In the genomic region with DNA sequence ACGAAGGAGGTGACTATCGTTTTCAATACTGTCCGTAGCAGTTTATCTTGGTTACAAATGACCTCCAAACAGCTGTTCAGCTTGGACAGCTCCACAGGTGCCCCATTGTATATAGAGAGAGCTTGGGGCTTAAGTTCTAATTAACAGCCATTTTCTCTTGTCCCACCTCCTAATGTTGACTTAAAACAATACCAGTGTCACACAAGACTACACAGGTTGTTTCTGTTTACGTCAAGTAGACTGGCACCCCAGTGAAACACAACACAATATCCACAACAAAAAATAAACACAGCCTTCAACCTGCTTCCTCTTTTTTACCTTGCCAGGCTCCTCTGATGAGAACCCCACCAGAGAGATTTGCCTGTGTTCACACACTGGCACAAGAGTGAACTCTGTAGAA, we compare ENCODE assay signal across 11 cellular contexts. TPM values are rescaled to one million over a fixed set of nuclear protein-coding genes. Genes with fewer than 3 reads are reported as not detected.
DNase-seq lines count a peak whose midpoint lies in the region; ATAC-seq, FAIRE-seq and TF ChIP-seq lines count a peak whose summit lies in the region.
"Had no signal": no experiment of that assay in that cellular context is flagged by ENCODE, and none has a peak within 500 bp of the region (broad histone marks: within the 10 kb centered on the region; RNA-seq: fewer than 3 reads in every experiment).

No MANE protein-coding gene starts in this region.

- CTCF ChIA-PET in HEK293 (lab: Yijun Ruan, JAX): interaction anchor here (0.6 kb wide), 1 partner anchor 101 kb away, joined by 3 read pairs; no protein-coding TSS in a partner anchor
- CTCF ChIA-PET in HepG2 (lab: Yijun Ruan, JAX; ENCODE audit: low intra/inter-chr PET ratio, low total read pairs): no interaction called here
- CTCF ChIA-PET in mammary epithelial cell (lab: Charles Lee; ENCODE audit: low non-redundant PET): interaction anchor here (0.6 kb wide), 1 partner anchor 166 kb away, joined by 5 read pairs; no protein-coding TSS in a partner anchor

- H3K36me3 ChIP-seq in HEK293 (ENCODE audit: control insufficient read depth in 2 of 2, insufficient read depth in 1 of 2, low read length in 2 of 2) (no peaks in the 10 kb centered on the region), HepG2 (replicated peaks in 1 of 2; ENCODE audit: control insufficient read depth in 1 of 2, insufficient read depth in 2 of 2, low read length in 2 of 2) (no peaks in the 10 kb centered on the region), mammary epithelial cell (ENCODE audit: insufficient read depth, low read length) (no peaks in the 10 kb centered on the region)
- H3K36me3 ChIP-seq: HAP-1 had no signal

- WGBS in HepG2 (ENCODE audit: low lambda C conversion rate): 6% methylated on average over 4 of the region's 4 CpGs
- 92% methylated on average over 4 of the region's 4 CpGs for WGBS in mammary epithelial cell (ENCODE audit: low coverage, missing lambda C conversion rate)

- no peak for TF ChIP-seq EP300 in HepG2 (IDR thresholded peaks at IDR 0.05; ENCODE audit: low read depth in 2 of 2, low read length in 2 of 2)
- no peak for TF ChIP-seq EP300 in HepG2 (CRISPR knock-in tag; IDR thresholded peaks at IDR 0.05; ENCODE audit: borderline replicate concordance)

- POLR2A ChIA-PET in HEK293 (lab: Yijun Ruan, JAX): no interaction called here
- POLR2A ChIA-PET in HepG2 (lab: Yijun Ruan, JAX): no interaction called here

- TF ChIP-seq CTCF in HEK293 (tag by site-specific recombination; IDR thresholded peaks at IDR 0.05) (no peak), HepG2 (CRISPR knock-in tag; IDR thresholded peaks at IDR 0.05) (no peak), mammary epithelial cell (conservative IDR thresholded peaks at IDR 0.05 in 1 of 2, IDR thresholded peaks at IDR 0.05 in 1 of 2; ENCODE audit: extremely low read depth in 1 of 2, insufficient read depth in 1 of 2, low read depth in 1 of 2, low read length in 2 of 2) (no peak)

- H3K4me2 ChIP-seq in HepG2 (ENCODE audit: low read depth, low read length): peak overlapping the region; percentile 21
- no peak overlapping the region for H3K4me2 ChIP-seq in mammary epithelial cell (ENCODE audit: insufficient read depth, low read depth, low read length)

- H3K79me2 ChIP-seq in HepG2 (ENCODE audit: insufficient read depth, low read length) (no peaks in the 10 kb centered on the region), mammary epithelial cell (ENCODE audit: insufficient read depth, low read length) (no peaks in the 10 kb centered on the region)

- H3K27ac ChIP-seq in HEK293 (ENCODE audit: extremely low read depth, low read depth, low read length) (no peak overlapping the region), HepG2 (ENCODE audit: extremely low read length, insufficient read depth, low read length) (no peak overlapping the region), mammary epithelial cell (ENCODE audit: insufficient read depth, low read depth, low read length) (no peak overlapping the region)

- no peaks in the 10 kb centered on the region for H3K9me3 ChIP-seq in HEK293 (ENCODE audit: control insufficient read depth, insufficient read depth, low read depth, low read length)
- no peaks in the 10 kb centered on the region for H3K9me3 ChIP-seq in HepG2 (ENCODE audit: low read length)
- H3K9me3 ChIP-seq in mammary epithelial cell (replicated peaks; ENCODE audit: insufficient read depth, low read length): no peaks in the 10 kb centered on the region
- H3K9me3 ChIP-seq: HAP-1 had no signal

- no peak for DNase-seq in HepG2 (ENCODE audit: low spot score)
- DNase-seq in foreskin melanocyte: no peak
- no peak for DNase-seq in middle frontal gyrus (ENCODE audit: extremely low spot score, low spot score)
- no peak for DNase-seq in mammary epithelial cell
- no peak for DNase-seq in NCI-H2171 (lab: John Stamatoyannopoulos, UW)
- DNase-seq: DND-41; stimulated activated naive CD4-positive, alpha-beta T cell had no signal

- H2AFZ ChIP-seq in HepG2 (ENCODE audit: low read length) (no peak overlapping the region), mammary epithelial cell (ENCODE audit: low read depth, low read length) (no peak overlapping the region)

- dilution Hi-C loops in mammary epithelial cell (cut with HindIII; ENCODE audit: low sequenced_read_pairs): no loop called here

- in situ Hi-C loops in HepG2 (cut with HindIII; ENCODE audit: extremely low pct_ligation_motif_present, low pct_unique_long_range_greater_than_20kb): no loop called here
- in situ Hi-C loops in mammary epithelial cell (cut with MboI; ENCODE audit: low sequenced_read_pairs in 2 of 2): no loop called here

- ATAC-seq in GM19023 (IDR thresholded peaks at IDR 0.05; ENCODE audit: unreplicated experiment) (peak; percentile 55), HG03469 (IDR thresholded peaks at IDR 0.05; ENCODE audit: unreplicated experiment) (peak; percentile 84), HepG2 (peak; percentile 55; the same call in 2 of the 3 replicates)

- no peak for TF ChIP-seq POLR2A in HepG2 (IDR thresholded peaks at IDR 0.05; ENCODE audit: insufficient read depth in 1 of 2, low read depth in 2 of 2, low read length in 2 of 2)

- H3K27me3 ChIP-seq in HepG2 (ENCODE audit: control insufficient read depth in 1 of 2, insufficient read depth in 2 of 2, low read length in 2 of 2) (peaks cover 0 to 1% of the 10 kb centered on the region in 2 experiments; a peak in 1 of 5 replicates), mammary epithelial cell (ENCODE audit: insufficient read depth, low read length) (no peaks in the 10 kb centered on the region)

- no peak for TF ChIP-seq RAD21 in HepG2 (CRISPR knock-in tag; IDR thresholded peaks at IDR 0.05)

- BruUV-seq in HepG2 (replicated peaks; lab: Mats Ljungman, UMichigan) (no TSS peak), mammary epithelial cell (replicated peaks; lab: Mats Ljungman, UMichigan) (no TSS peak)

- no peak overlapping the region for H3K9ac ChIP-seq in HepG2 (ENCODE audit: insufficient read depth, low read depth, low read length)
- no peak overlapping the region for H3K9ac ChIP-seq in mammary epithelial cell (ENCODE audit: insufficient read depth, low read length)

- H3K4me3 ChIP-seq in HEK293 (ENCODE audit: low read depth, low read length) (no peak overlapping the region), HepG2 (replicated peaks in 1 of 3; ENCODE audit: insufficient read depth in 1 of 3, low read depth in 2 of 3, low read length in 3 of 3) (no peak overlapping the region), mammary epithelial cell (replicated peaks in 1 of 3; ENCODE audit: insufficient read depth in 1 of 3, low read depth in 2 of 3, low read length in 3 of 3) (no peak overlapping the region)
- H3K4me3 ChIP-seq: HAP-1 had no signal

- intact Hi-C loops in HepG2 (cut with micrococcal nuclease; ENCODE audit: unreplicated experiment) (no loop called here), mammary epithelial cell (cut with micrococcal nuclease) (no loop called here)

- no peak for FAIRE-seq in HepG2 (lab: Jason Lieb, UNC)

- H4K20me1 ChIP-seq in HepG2 (ENCODE audit: insufficient read depth, low read length) (no peaks in the 10 kb centered on the region), mammary epithelial cell (ENCODE audit: insufficient read depth, low read length) (no peaks in the 10 kb centered on the region)

- no peaks in the 10 kb centered on the region for H3K4me1 ChIP-seq in HEK293 (ENCODE audit: control insufficient read depth, insufficient read depth, low read length)
- no peaks in the 10 kb centered on the region for H3K4me1 ChIP-seq in HepG2 (ENCODE audit: insufficient read depth, low read length)
- H3K4me1 ChIP-seq in mammary epithelial cell (ENCODE audit: insufficient read depth, low read length): no peaks in the 10 kb centered on the region
- H3K4me1 ChIP-seq: HAP-1 had no signal

TF ChIP-seq in HEK293, 187 proteins besides CTCF, POLR2A, EP300 and RAD21 (continues in another document):
- TF ChIP-seq ZNF391 (tag by site-specific recombination; IDR thresholded peaks at IDR 0.05; ENCODE audit: borderline replicate concordance, low read depth): no peak
- no peak for TF ChIP-seq ZNF121 (tag by site-specific recombination; IDR thresholded peaks at IDR 0.05)
- TF ChIP-seq HOXC10 (CRISPR knock-in tag; IDR thresholded peaks at IDR 0.05): no peak
- no peak for TF ChIP-seq IKZF3 (tag by site-specific recombination; IDR thresholded peaks at IDR 0.05)
- no peak for TF ChIP-seq GLI4 (tag by site-specific recombination; IDR thresholded peaks at IDR 0.05)

RNA-seq across cellular contexts. Expression of gene TLE1, which starts 39.8 kb away (rescaled TPM):
- total RNA-seq in HepG2 (2016; rRNA removed; fragmentation: Illumina TruSeq; extraction: Trizol) (30.7 and 35.9 TPM in 2 replicates), mammary epithelial cell (10 to 100 TPM; 13.6 to 21.7 TPM)
- 10.5 and 15.5 TPM in 2 replicates for total RNA-seq in HepG2 (2016; cell fraction: cytosol; rRNA removed; fragmentation: Illumina TruSeq; extraction: Trizol; ENCODE audit: low read depth)
- total RNA-seq in HepG2 (2016; cell fraction: insoluble cytoplasmic fraction; rRNA removed; fragmentation: Illumina TruSeq; extraction: Trizol): 28.4 and 35.8 TPM in 2 replicates
- total RNA-seq in HepG2 (2016; cell fraction: membrane; rRNA removed; fragmentation: Illumina TruSeq; extraction: Trizol): 21.3 and 25.1 TPM in 2 replicates
- 32.7 and 35.7 TPM in 2 replicates for total RNA-seq in HepG2 (2016; cell fraction: nucleus; rRNA removed; fragmentation: Illumina TruSeq; extraction: Trizol)
- polyA plus RNA-seq in HepG2 (2011; rRNA removed) (109 and 121 TPM in 2 replicates), mammary epithelial cell (18.3 TPM)
- polyA plus RNA-seq in HepG2 (2011; cell fraction: cytosol; rRNA removed): 81.0 and 82.2 TPM in 2 replicates
- 88.7 and 102 TPM in 2 replicates for polyA plus RNA-seq in HepG2 (2011; cell fraction: nucleus; rRNA removed)
- 76.2 and 83.2 TPM in 2 replicates for polyA plus RNA-seq in HepG2 (2012)
- polyA plus RNA-seq in HepG2 (2016; cell fraction: cytosol; fragmentation: Illumina TruSeq; extraction: Trizol; ENCODE audit: low read depth): 5.7 and 6.0 TPM in 2 replicates
- 37.9 and 46.7 TPM in 2 replicates for polyA plus RNA-seq in HepG2 (2016; cell fraction: insoluble cytoplasmic fraction; fragmentation: Illumina TruSeq; extraction: Trizol; ENCODE audit: low read depth)
- 16.5 and 18.0 TPM in 2 replicates for polyA plus RNA-seq in HepG2 (2016; cell fraction: membrane; fragmentation: Illumina TruSeq; extraction: Trizol; ENCODE audit: low read depth)
- 51.4 and 59.9 TPM in 2 replicates for polyA plus RNA-seq in HepG2 (2016; cell fraction: nucleus; fragmentation: Illumina TruSeq; extraction: Trizol; ENCODE audit: insufficient read depth, low read depth)
- 0.94 and 127 TPM in 2 replicates for polyA minus RNA-seq in HepG2 (2011; rRNA and poly(A)+ RNA removed; ENCODE audit: low replicate concordance)
- polyA minus RNA-seq in HepG2 (2011; cell fraction: cytosol; rRNA and poly(A)+ RNA removed): 63.4 and 65.8 TPM in 2 replicates
- 111 and 120 TPM in 2 replicates for polyA minus RNA-seq in HepG2 (2011; cell fraction: nucleus; rRNA and poly(A)+ RNA removed)
- 20.7 TPM for polyA minus RNA-seq in mammary epithelial cell
